ENCODE assay signal across 8 cellular contexts in the genomic region with DNA sequence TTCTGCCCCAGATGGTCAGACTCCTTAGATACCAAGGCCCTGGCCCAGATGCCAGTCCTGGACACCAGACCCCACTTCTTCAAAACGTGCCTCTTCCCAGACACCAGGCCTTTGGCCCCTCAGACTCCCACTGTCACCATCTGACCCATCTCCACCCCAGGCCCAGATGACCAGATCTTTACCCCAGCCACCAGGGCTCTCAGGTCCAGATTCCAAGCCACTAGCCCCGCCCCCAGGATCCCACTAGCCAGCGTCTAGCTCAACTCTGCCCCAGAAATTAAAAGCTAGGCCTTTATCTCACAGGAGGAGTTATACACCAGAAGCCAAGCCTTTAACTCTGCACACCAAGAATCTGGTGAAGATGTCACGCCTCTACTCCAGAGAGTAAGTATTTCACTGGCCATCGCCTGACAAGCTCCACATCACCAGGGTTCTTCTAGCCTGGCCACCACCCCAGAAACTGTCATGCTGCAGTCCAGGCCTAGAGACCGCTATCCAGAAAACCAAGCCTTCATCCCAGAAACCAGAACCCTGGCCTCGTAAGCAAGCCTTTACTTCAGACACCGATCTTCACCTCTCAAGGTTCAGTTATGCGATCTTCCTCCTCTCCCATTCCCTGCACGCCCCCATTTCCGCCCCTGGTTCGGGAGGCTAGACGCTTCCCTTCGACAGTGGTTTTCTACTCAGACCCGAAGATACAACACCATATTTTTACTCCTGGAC. TPM values are rescaled to one million over a fixed set of nuclear protein-coding genes. Genes with fewer than 3 reads are reported as not detected.
DNase-seq lines count a peak whose midpoint lies in the region; ATAC-seq and TF ChIP-seq lines count a peak whose summit lies in the region.

No MANE protein-coding gene starts in this region.

- intact Hi-C loops in left cardiac atrium (cut with DNase I) = no loop called here
- intact Hi-C loops in mammary epithelial cell (cut with micrococcal nuclease) = no loop called here

- no peak for DNase-seq in right atrium auricular region (ENCODE audit: low spot score)
- no peak for DNase-seq in left cardiac atrium
- DNase-seq in mammary epithelial cell = no peak
- DNase-seq in mesothelial cell of epicardium (ENCODE audit: low spot score in 2 of 2, unreplicated experiment in 2 of 2) = no peak
- DNase-seq in ACHN = no peak
- no peak for DNase-seq in D341Med (ENCODE audit: low spot score)
- DNase-seq in HPDE6-E6E7 (ENCODE audit: extremely low spot score) = no peak

- TSS peak; percentile 61 for BruUV-seq in mammary epithelial cell (replicated peaks; lab: Mats Ljungman, UMichigan)

- ATAC-seq in left cardiac atrium (no peak), GM18909 (IDR thresholded peaks at IDR 0.05; ENCODE audit: poor library complexity, unreplicated experiment) (no peak)

- H3K27ac Mint-ChIP-seq in mesothelial cell of epicardium = peak overlapping the region; percentile 99

- H3K4me1 ChIP-seq in right atrium auricular region (peaks cover 0 to 35% of the 10 kb centered on the region in 2 donors), mammary epithelial cell (ENCODE audit: insufficient read depth, low read length) (peaks cover 11% of the 10 kb centered on the region)

- H3K36me3 ChIP-seq in right atrium auricular region = peaks cover 19% of the 10 kb centered on the region
- H3K36me3 ChIP-seq in mammary epithelial cell (ENCODE audit: insufficient read depth, low read length) = no peaks in the 10 kb centered on the region

- no peaks in the 10 kb centered on the region for H3K9me3 ChIP-seq in right atrium auricular region
- no peaks in the 10 kb centered on the region for H3K9me3 ChIP-seq in mammary epithelial cell (replicated peaks; ENCODE audit: insufficient read depth, low read length)

- peak overlapping the region; percentile 60 to 85 for H3K27ac ChIP-seq in right atrium auricular region
- peak overlapping the region; percentile 77 for H3K27ac ChIP-seq in mammary epithelial cell (ENCODE audit: insufficient read depth, low read depth, low read length)

- H3K4me2 ChIP-seq in mammary epithelial cell (ENCODE audit: insufficient read depth, low read depth, low read length) = peak overlapping the region; percentile 71

- H4K20me1 ChIP-seq in mammary epithelial cell (ENCODE audit: insufficient read depth, low read length) = no peaks in the 10 kb centered on the region

- in situ Hi-C loops in mammary epithelial cell (cut with MboI; ENCODE audit: low sequenced_read_pairs in 2 of 2) = no loop called here
- in situ Hi-C loops in ACHN (cut with HindIII; ENCODE audit: low pct_ligation_motif_present, low pct_unique_long_range_greater_than_20kb, low sequenced_read_pairs) = no loop called here

- H3K9ac ChIP-seq in mammary epithelial cell (ENCODE audit: insufficient read depth, low read length) = peak overlapping the region; percentile 94

- CTCF ChIA-PET in mammary epithelial cell (lab: Charles Lee; ENCODE audit: low non-redundant PET) = interaction anchor here (0.7 to 0.8 kb wide), 2 partner anchors 52 to 89 kb away, joined by 5 read pairs; a partner anchor contains a TSS

- peaks cover 31% of the 10 kb centered on the region for H3K4me1 Mint-ChIP-seq in mesothelial cell of epicardium

- no peak for TF ChIP-seq CTCF in right atrium auricular region (IDR thresholded peaks at IDR 0.05)
- no peak for TF ChIP-seq CTCF in mammary epithelial cell (conservative IDR thresholded peaks at IDR 0.05 in 1 of 2, IDR thresholded peaks at IDR 0.05 in 1 of 2; ENCODE audit: extremely low read depth in 1 of 2, insufficient read depth in 1 of 2, low read depth in 1 of 2, low read length in 2 of 2)
- no peak for TF ChIP-seq CTCF in mesothelial cell of epicardium (IDR thresholded peaks at IDR 0.05; ENCODE audit: unreplicated experiment)

- dilution Hi-C loops in mammary epithelial cell (cut with HindIII; ENCODE audit: low sequenced_read_pairs) = no loop called here

- WGBS in mammary epithelial cell (ENCODE audit: low coverage, missing lambda C conversion rate) = 9% methylated on average over 10 of the region's 15 CpGs

- peak overlapping the region; percentile 95 for H3K4me3 Mint-ChIP-seq in mesothelial cell of epicardium

- H3K27me3 ChIP-seq in right atrium auricular region = no peaks in the 10 kb centered on the region
- H3K27me3 ChIP-seq in mammary epithelial cell (ENCODE audit: insufficient read depth, low read length) = no peaks in the 10 kb centered on the region

- H3K27me3 Mint-ChIP-seq in mesothelial cell of epicardium (ENCODE audit: low read depth) = no peaks in the 10 kb centered on the region

- H3K9me3 Mint-ChIP-seq in mesothelial cell of epicardium = no peaks in the 10 kb centered on the region

- H3K79me2 ChIP-seq in mammary epithelial cell (ENCODE audit: insufficient read depth, low read length) = peaks cover 72% of the 10 kb centered on the region

- peak overlapping the region; percentile 76 for H2AFZ ChIP-seq in mammary epithelial cell (ENCODE audit: low read depth, low read length)

- H3K4me3 ChIP-seq in right atrium auricular region = peak overlapping the region; percentile 82 to 96
- H3K4me3 ChIP-seq in mammary epithelial cell (replicated peaks in 1 of 3; ENCODE audit: insufficient read depth in 1 of 3, low read depth in 2 of 3, low read length in 3 of 3) = peak overlapping the region; percentile 89 to 96 (median 90)

- peaks cover 9% of the 10 kb centered on the region for H3K36me3 Mint-ChIP-seq in mesothelial cell of epicardium

RNA-seq across cellular contexts. Expression of a gene that starts 0.6 kb away (rescaled TPM):
- total RNA-seq in right atrium auricular region = 10 to 100 TPM; 21.5 to 25.9 TPM
- 10 to 100 TPM; 18.1 to 24.1 TPM for total RNA-seq in left cardiac atrium
- total RNA-seq in mammary epithelial cell = 10 to 100 TPM; 31.3 to 31.6 TPM
- polyA plus RNA-seq in mammary epithelial cell = 31.9 TPM
- 39.0 TPM for polyA minus RNA-seq in mammary epithelial cell
- total RNA-seq in mesothelial cell of epicardium = 43.9 to 46.6 TPM (median 44.6 TPM) in 3 replicates

RNA-seq across cellular contexts. Expression of a gene that starts 0.8 kb away (rescaled TPM):
- total RNA-seq in right atrium auricular region (10 to 100 TPM; 12.0 to 23.1 TPM), left cardiac atrium (100 to 1,000 TPM; 150 to 152 TPM), mammary epithelial cell (10 to 100 TPM in 1 of 2 donors, 1 to 10 TPM in 1; 2.2 to 64.8 TPM), mesothelial cell of epicardium (139 to 152 TPM (median 149 TPM) in 3 replicates)
- polyA plus RNA-seq in mammary epithelial cell = 24.2 TPM
- not detected for polyA minus RNA-seq in mammary epithelial cell

RNA-seq across cellular contexts. Expression of a gene that starts 4.8 kb away (rescaled TPM):
- not detected for total RNA-seq in right atrium auricular region
- not detected for total RNA-seq in left cardiac atrium
- total RNA-seq in mammary epithelial cell = under 1 TPM in 1 of 2 donors, not detected in 1; 0.66 TPM
- not detected for polyA plus RNA-seq in mammary epithelial cell
- polyA minus RNA-seq in mammary epithelial cell = not detected
- 1.5 to 2.5 TPM (median 1.7 TPM) in 3 replicates for total RNA-seq in mesothelial cell of epicardium

RNA-seq across cellular contexts. Expression of a gene that starts 8.2 kb away (rescaled TPM):
- 10 to 100 TPM in 1 of 2 donors, 1 to 10 TPM in 1; 6.4 to 14.9 TPM for total RNA-seq in right atrium auricular region
- 10 to 100 TPM; 13.5 to 18.2 TPM for total RNA-seq in left cardiac atrium
- total RNA-seq in mammary epithelial cell = 10 to 100 TPM; 34.3 to 82.0 TPM
- polyA plus RNA-seq in mammary epithelial cell = 78.1 TPM
- polyA minus RNA-seq in mammary epithelial cell = 108 TPM
- 88.1 to 99.0 TPM (median 97.7 TPM) in 3 replicates for total RNA-seq in mesothelial cell of epicardium

RNA-seq across cellular contexts. Expression of a gene that starts 33.1 kb away (rescaled TPM):
- total RNA-seq in right atrium auricular region (under 1 TPM; 0.26 to 0.55 TPM), left cardiac atrium (1 to 10 TPM in 1 of 2 donors, under 1 TPM in 1; 0.73 to 2.0 TPM), mammary epithelial cell (1 to 10 TPM; 3.8 to 10.0 TPM), mesothelial cell of epicardium (26.1 to 28.2 TPM (median 26.5 TPM) in 3 replicates)
- 5.4 TPM for polyA plus RNA-seq in mammary epithelial cell
- 0.52 TPM for polyA minus RNA-seq in mammary epithelial cell
